In the genomic region with DNA sequence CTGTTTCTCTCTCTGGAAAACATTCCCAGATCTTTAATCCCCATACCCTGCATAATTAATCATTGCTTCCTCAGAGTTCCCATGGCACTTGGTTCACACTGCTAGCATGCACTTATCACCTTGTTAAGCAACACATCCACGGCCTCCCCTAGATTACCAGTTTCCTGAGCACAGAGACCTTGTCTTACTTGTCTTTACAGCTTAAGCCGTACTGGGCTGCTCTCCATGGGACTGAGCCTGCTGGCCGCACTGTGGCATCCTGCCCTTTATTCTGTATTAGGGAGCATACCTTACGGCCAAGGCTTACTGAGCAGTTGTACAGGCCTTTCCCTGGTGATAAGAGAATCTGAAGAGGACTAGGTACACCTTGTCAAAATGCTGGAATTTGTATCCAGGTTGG, we compare ENCODE assay signal across 1 cellular context.
TF ChIP-seq lines count a peak whose summit lies in the region.

No MANE protein-coding gene starts in this region.

TF ChIP-seq in SK-N-SH treated with all-trans-retinoic acid at 6 μM for 48 hours, 23 proteins besides CTCF, POLR2A, EP300 and RAD21 (continued from another document):
- TF ChIP-seq, protein P1, sequence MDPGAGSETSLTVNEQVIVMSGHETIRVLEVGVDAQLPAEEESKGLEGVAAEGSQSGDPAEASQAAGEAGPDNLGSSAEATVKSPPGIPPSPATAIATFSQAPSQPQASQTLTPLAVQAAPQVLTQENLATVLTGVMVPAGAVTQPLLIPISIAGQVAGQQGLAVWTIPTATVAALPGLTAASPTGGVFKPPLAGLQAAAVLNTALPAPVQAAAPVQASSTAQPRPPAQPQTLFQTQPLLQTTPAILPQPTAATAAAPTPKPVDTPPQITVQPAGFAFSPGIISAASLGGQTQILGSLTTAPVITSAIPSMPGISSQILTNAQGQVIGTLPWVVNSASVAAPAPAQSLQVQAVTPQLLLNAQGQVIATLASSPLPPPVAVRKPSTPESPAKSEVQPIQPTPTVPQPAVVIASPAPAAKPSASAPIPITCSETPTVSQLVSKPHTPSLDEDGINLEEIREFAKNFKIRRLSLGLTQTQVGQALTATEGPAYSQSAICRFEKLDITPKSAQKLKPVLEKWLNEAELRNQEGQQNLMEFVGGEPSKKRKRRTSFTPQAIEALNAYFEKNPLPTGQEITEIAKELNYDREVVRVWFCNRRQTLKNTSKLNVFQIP (CRISPR knock-in tag; IDR thresholded peaks at IDR 0.05; ENCODE audit: borderline replicate concordance, low read depth) = no peak
- no peak for TF ChIP-seq ZC3H10 (CRISPR knock-in tag; IDR thresholded peaks at IDR 0.05)
- no peak for TF ChIP-seq BACH2 (CRISPR knock-in tag; IDR thresholded peaks at IDR 0.05; ENCODE audit: borderline replicate concordance)
- TF ChIP-seq GLIS3 (CRISPR knock-in tag; IDR thresholded peaks at IDR 0.05) = no peak
- no peak; the same call in 1 of the 2 replicates for TF ChIP-seq ZNF8 (CRISPR knock-in tag; IDR thresholded peaks at IDR 0.05)
- no peak for TF ChIP-seq ZFP3 (CRISPR knock-in tag; IDR thresholded peaks at IDR 0.05)
- TF ChIP-seq CSDC2 (CRISPR knock-in tag; IDR thresholded peaks at IDR 0.05) = no peak
- no peak for TF ChIP-seq ARNTL (CRISPR knock-in tag; IDR thresholded peaks at IDR 0.05; ENCODE audit: borderline replicate concordance, low read depth)
- TF ChIP-seq OSR1 (CRISPR knock-in tag; IDR thresholded peaks at IDR 0.05) = no peak
- TF ChIP-seq SNAI2 (CRISPR knock-in tag; IDR thresholded peaks at IDR 0.05) = no peak
- TF ChIP-seq ZNF70 (CRISPR knock-in tag; IDR thresholded peaks at IDR 0.05) = no peak
